In genomic region chr17:4988168-4988567, GRCh38 we compare ENCODE assay signal across 6 cellular contexts. TPM values are rescaled to one million over a fixed set of nuclear protein-coding genes. Genes with fewer than 3 reads are reported as not detected.
DNase-seq lines count a peak whose midpoint lies in the region; ATAC-seq and TF ChIP-seq lines count a peak whose summit lies in the region.

No MANE protein-coding gene starts in this region.

- H2AFZ ChIP-seq in DND-41 (ENCODE audit: low read depth, low read length) (peak overlapping the region; percentile 90), mesenchymal stem cell (ENCODE audit: low read depth, low read length) (no peak overlapping the region)

- H3K27ac Mint-ChIP-seq in activated T-helper 2 cell treated with anti-CD3 and anti-CD28 coated beads, Interferon-gamma antibody, Interleukin-2, Interleukin-4, amounts not matched to agents 10 μg/mL and 5 μg/mL and 100 μg/mL, durations not matched to agents 14 hours and 24 hours and 36 hours, result peak overlapping the region; percentile 86

- H3K4me3 Mint-ChIP-seq in activated T-helper 2 cell treated with anti-CD3 and anti-CD28 coated beads, Interferon-gamma antibody, Interleukin-2, Interleukin-4, amounts not matched to agents 10 μg/mL and 5 μg/mL and 100 μg/mL, durations not matched to agents 14 hours and 24 hours and 36 hours (ENCODE audit: low read depth), result peak overlapping the region; percentile 94

- H3K4ac ChIP-seq in mesenchymal stem cell (ENCODE audit: low read depth in 1 of 2, low read length in 2 of 2), result peak overlapping the region; percentile 75 to 91

- intact Hi-C loops in activated T-helper 2 cell treated with anti-CD3 and anti-CD28 coated beads, Interferon-gamma antibody, Interleukin-2, Interleukin-4, amounts not matched to agents 10 μg/mL and 5 μg/mL and 100 μg/mL, durations not matched to agents 14 hours and 24 hours and 36 hours (cut with micrococcal nuclease), result no loop called here

- peak overlapping the region; percentile 89 for H4K8ac ChIP-seq in mesenchymal stem cell (ENCODE audit: low read length)

- H3K9ac ChIP-seq in DND-41 (ENCODE audit: low read depth, low read length) (peak overlapping the region; percentile 95), mesenchymal stem cell (ENCODE audit: low read length) (peak overlapping the region; percentile 91)

- H3K4me2 ChIP-seq in DND-41 (ENCODE audit: insufficient read depth, low read length) (peak overlapping the region; percentile 92), mesenchymal stem cell (ENCODE audit: low read length, poor library complexity, severe bottlenecking) (peak overlapping the region; percentile 86)

- peaks cover 37% of the 10 kb centered on the region for H3K4me1 Mint-ChIP-seq in activated T-helper 2 cell treated with anti-CD3 and anti-CD28 coated beads, Interferon-gamma antibody, Interleukin-2, Interleukin-4, amounts not matched to agents 10 μg/mL and 5 μg/mL and 100 μg/mL, durations not matched to agents 14 hours and 24 hours and 36 hours (ENCODE audit: low read depth)

- peaks cover 6% of the 10 kb centered on the region for H3K79me1 ChIP-seq in mesenchymal stem cell (replicated peaks; ENCODE audit: low read length, poor library complexity, severe bottlenecking)

- no peaks in the 10 kb centered on the region for H3K27me3 Mint-ChIP-seq in activated T-helper 2 cell treated with anti-CD3 and anti-CD28 coated beads, Interferon-gamma antibody, Interleukin-2, Interleukin-4, amounts not matched to agents 10 μg/mL and 5 μg/mL and 100 μg/mL, durations not matched to agents 14 hours and 24 hours and 36 hours (ENCODE audit: low read depth)

- no peak overlapping the region for H2BK5ac ChIP-seq in mesenchymal stem cell (ENCODE audit: low read depth, low read length, poor library complexity, severe bottlenecking)

- H3K79me2 ChIP-seq in DND-41 (ENCODE audit: insufficient read depth, low read length), result peaks cover 34% of the 10 kb centered on the region

- no peak overlapping the region for H2BK12ac ChIP-seq in mesenchymal stem cell (ENCODE audit: low read length in 2 of 2)

- H3K14ac ChIP-seq in mesenchymal stem cell (ENCODE audit: low read length in 2 of 2), result peak overlapping the region in 1 of 2 experiments; percentile 3

- H3K36me3 ChIP-seq in DND-41 (ENCODE audit: insufficient read depth, low read length) (peaks cover 8% of the 10 kb centered on the region), mesenchymal stem cell (ENCODE audit: control insufficient read depth in 1 of 2, insufficient read depth in 2 of 2, low read depth in 1 of 2, low read length in 2 of 2) (peaks cover 0 to 13% of the 10 kb centered on the region in 2 experiments)

- no peaks in the 10 kb centered on the region for H3K9me3 Mint-ChIP-seq in activated T-helper 2 cell treated with anti-CD3 and anti-CD28 coated beads, Interferon-gamma antibody, Interleukin-2, Interleukin-4, amounts not matched to agents 10 μg/mL and 5 μg/mL and 100 μg/mL, durations not matched to agents 14 hours and 24 hours and 36 hours

- H4K91ac ChIP-seq in mesenchymal stem cell (ENCODE audit: low read length), result no peak overlapping the region

- H4K20me1 ChIP-seq in DND-41 (ENCODE audit: insufficient read depth, low read length), result no peaks in the 10 kb centered on the region

- H3K9me3 ChIP-seq in DND-41 (ENCODE audit: insufficient read depth, low read length, severe bottlenecking), result no peaks in the 10 kb centered on the region
- H3K9me3 ChIP-seq in mesenchymal stem cell (ENCODE audit: control insufficient read depth, low read length), result no peaks in the 10 kb centered on the region

- peaks cover 40% of the 10 kb centered on the region for H3K4me1 ChIP-seq in DND-41 (ENCODE audit: insufficient read depth, low read length)
- H3K4me1 ChIP-seq in mesenchymal stem cell (ENCODE audit: control insufficient read depth, insufficient read depth, low read depth, low read length), result peaks cover 20% of the 10 kb centered on the region

- TF ChIP-seq CTCF in DND-41 (IDR thresholded peaks at IDR 0.05; ENCODE audit: borderline replicate concordance, extremely low read depth, low read length, poor library complexity, severe bottlenecking), result no peak

- H2AK5ac ChIP-seq in mesenchymal stem cell (ENCODE audit: low read length, severe bottlenecking), result no peak overlapping the region

- H3K23ac ChIP-seq in mesenchymal stem cell (ENCODE audit: low read length in 2 of 2), result peak overlapping the region in 1 of 2 experiments; percentile 10

- no peak overlapping the region for H2BK15ac ChIP-seq in mesenchymal stem cell (ENCODE audit: low read depth, poor library complexity, severe bottlenecking)

- no peaks in the 10 kb centered on the region for H3K27me3 ChIP-seq in DND-41 (ENCODE audit: insufficient read depth, low read length, poor library complexity)
- no peaks in the 10 kb centered on the region for H3K27me3 ChIP-seq in mesenchymal stem cell (ENCODE audit: control insufficient read depth in 1 of 2, insufficient read depth in 1 of 2, low read length in 2 of 2)

- H3K4me3 ChIP-seq in DND-41 (ENCODE audit: low read depth in 1 of 2, low read length in 2 of 2) (peak overlapping the region; percentile 89), mesenchymal stem cell (ENCODE audit: insufficient read depth in 1 of 2, low read depth in 1 of 2, low read length in 2 of 2) (peak overlapping the region in 1 of 2 experiments; percentile 82)

- 43% methylated on average over 8 of the region's 10 CpGs for WGBS in mesenchymal stem cell

- peak overlapping the region; percentile 75 for H3K27ac ChIP-seq in DND-41 (ENCODE audit: low read length)
- no peak overlapping the region for H3K27ac ChIP-seq in mesenchymal stem cell (ENCODE audit: low read length, poor library complexity, severe bottlenecking)

- peaks cover 40% of the 10 kb centered on the region for H3K36me3 Mint-ChIP-seq in activated T-helper 2 cell treated with anti-CD3 and anti-CD28 coated beads, Interferon-gamma antibody, Interleukin-2, Interleukin-4, amounts not matched to agents 10 μg/mL and 5 μg/mL and 100 μg/mL, durations not matched to agents 14 hours and 24 hours and 36 hours (ENCODE audit: low read depth)

- peak overlapping the region; percentile 78 to 90 for H3K18ac ChIP-seq in mesenchymal stem cell (ENCODE audit: low read depth in 1 of 2, low read length in 2 of 2)

- no peak overlapping the region for H2BK120ac ChIP-seq in mesenchymal stem cell (ENCODE audit: low read depth, low read length)

- peak; percentile 37 for DNase-seq in DND-41
- DNase-seq in activated T-helper 2 cell treated with anti-CD3 and anti-CD28 coated beads, Interferon-gamma antibody, Interleukin-2, Interleukin-4, amounts not matched to agents 10 μg/mL and 5 μg/mL and 100 μg/mL, durations not matched to agents 14 hours and 24 hours and 36 hours (ENCODE audit: low spot score), result no peak
- DNase-seq in mesenchymal stem cell, result no peak
- no peak for DNase-seq in NCI-H345 (lab: John Stamatoyannopoulos, UW)

- ATAC-seq in DND-41 (ENCODE audit: insufficient read depth, low read depth) (no peak), HG02759 (IDR thresholded peaks at IDR 0.05; ENCODE audit: unreplicated experiment) (no peak), HG02884 (IDR thresholded peaks at IDR 0.05; ENCODE audit: unreplicated experiment) (no peak)

RNA-seq across cellular contexts. Expression of gene CAMTA2, which starts 0.7 kb away (rescaled TPM):
- 90.2 and 92.3 TPM in 2 replicates for total RNA-seq in activated T-helper 2 cell treated with anti-CD3 and anti-CD28 coated beads, Interferon-gamma antibody, Interleukin-2, Interleukin-4, amounts not matched to agents 10 μg/mL and 5 μg/mL and 100 μg/mL, durations not matched to agents 14 hours and 24 hours and 36 hours
- polyA plus RNA-seq in mesenchymal stem cell (2013, experiment 1 of 2), result 51.0 TPM
- polyA plus RNA-seq in mesenchymal stem cell (2013, experiment 2 of 2), result 49.6 TPM

RNA-seq across cellular contexts. Expression of gene INCA1, which starts 9.2 kb away (rescaled TPM):
- total RNA-seq in activated T-helper 2 cell treated with anti-CD3 and anti-CD28 coated beads, Interferon-gamma antibody, Interleukin-2, Interleukin-4, amounts not matched to agents 10 μg/mL and 5 μg/mL and 100 μg/mL, durations not matched to agents 14 hours and 24 hours and 36 hours, result 0.43 and 0.53 TPM in 2 replicates
- 0.83 TPM for polyA plus RNA-seq in mesenchymal stem cell (2013, experiment 1 of 2)
- polyA plus RNA-seq in mesenchymal stem cell (2013, experiment 2 of 2), result 0.70 TPM

RNA-seq across cellular contexts. Expression of gene KIF1C, which starts 9.6 kb away (rescaled TPM):
- total RNA-seq in activated T-helper 2 cell treated with anti-CD3 and anti-CD28 coated beads, Interferon-gamma antibody, Interleukin-2, Interleukin-4, amounts not matched to agents 10 μg/mL and 5 μg/mL and 100 μg/mL, durations not matched to agents 14 hours and 24 hours and 36 hours, result 51.0 and 51.4 TPM in 2 replicates
- 39.8 TPM for polyA plus RNA-seq in mesenchymal stem cell (2013, experiment 1 of 2)
- polyA plus RNA-seq in mesenchymal stem cell (2013, experiment 2 of 2), result 38.7 TPM

RNA-seq across cellular contexts. Expression of gene SPAG7, which starts 20.6 kb away (rescaled TPM):
- 66.5 and 70.4 TPM in 2 replicates for total RNA-seq in activated T-helper 2 cell treated with anti-CD3 and anti-CD28 coated beads, Interferon-gamma antibody, Interleukin-2, Interleukin-4, amounts not matched to agents 10 μg/mL and 5 μg/mL and 100 μg/mL, durations not matched to agents 14 hours and 24 hours and 36 hours
- 51.2 TPM for polyA plus RNA-seq in mesenchymal stem cell (2013, experiment 1 of 2)
- polyA plus RNA-seq in mesenchymal stem cell (2013, experiment 2 of 2), result 49.7 TPM

RNA-seq across cellular contexts. Expression of gene ENO3, which starts 37.2 kb away (rescaled TPM):
- total RNA-seq in activated T-helper 2 cell treated with anti-CD3 and anti-CD28 coated beads, Interferon-gamma antibody, Interleukin-2, Interleukin-4, amounts not matched to agents 10 μg/mL and 5 μg/mL and 100 μg/mL, durations not matched to agents 14 hours and 24 hours and 36 hours, result 45.7 and 47.9 TPM in 2 replicates
- polyA plus RNA-seq in mesenchymal stem cell (2013, experiment 1 of 2), result 3.9 TPM
- 3.3 TPM for polyA plus RNA-seq in mesenchymal stem cell (2013, experiment 2 of 2)
